ENCODE assay signal across 10 cellular contexts in the genomic region with DNA sequence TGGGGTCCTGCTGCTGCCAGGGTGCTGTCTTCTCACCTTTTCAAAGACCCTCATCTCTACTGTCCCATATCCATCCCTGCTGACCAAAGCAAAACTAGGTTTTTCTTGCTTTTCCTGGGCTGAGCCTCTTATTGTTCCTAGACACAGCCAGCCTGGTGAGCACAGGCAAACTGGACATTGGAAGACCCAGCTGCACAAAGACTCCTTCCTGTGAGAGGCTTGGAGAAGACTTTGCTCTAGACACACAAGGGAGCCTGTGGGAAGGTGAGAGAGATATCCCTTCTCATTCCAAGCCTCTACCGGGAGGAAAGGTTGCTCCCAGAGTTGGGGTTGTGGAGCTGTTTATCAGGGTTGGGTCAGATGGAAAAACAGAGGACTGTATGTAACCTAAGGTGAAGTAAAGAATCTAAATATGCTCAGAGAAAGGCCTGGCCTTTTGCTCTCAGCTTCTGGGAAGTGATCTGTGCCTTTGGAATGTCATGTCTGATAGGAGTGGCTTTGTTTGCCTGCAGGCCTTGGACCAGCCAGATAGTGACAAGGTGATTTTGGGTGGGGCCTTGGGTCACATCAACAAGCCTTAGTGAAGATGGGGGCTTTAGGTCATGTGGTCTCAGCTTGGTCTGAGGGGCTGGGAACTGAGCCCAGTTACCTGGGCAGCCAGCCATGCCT.
A peak's percentile ranks its signal among the peaks of the same experiment; 100 is the strongest.
DNase-seq lines count a peak whose midpoint lies in the region; ATAC-seq and TF ChIP-seq lines count a peak whose summit lies in the region.
"Had no signal": no experiment of that assay in that cellular context is flagged by ENCODE, and none has a peak within 500 bp of the region (broad histone marks: within the 10 kb centered on the region; RNA-seq: fewer than 3 reads in every experiment).

No MANE protein-coding gene starts in this region.

- H2AK5ac ChIP-seq in H9 (ENCODE audit: insufficient read length, low read length) = no peak overlapping the region

- intact Hi-C loops in left ventricle myocardium inferior (cut with micrococcal nuclease) = no loop called here

- H4K91ac ChIP-seq in H9 (ENCODE audit: insufficient read length, low read depth, low read length) = no peak overlapping the region

- H2AFZ ChIP-seq in H9 (ENCODE audit: low read length) (no peak overlapping the region), SK-N-SH (ENCODE audit: low read depth) (peak overlapping the region; percentile 85)

- no peaks in the 10 kb centered on the region for H3K9me2 ChIP-seq in SK-N-SH

- no peaks in the 10 kb centered on the region for H4K20me1 ChIP-seq in H9 (ENCODE audit: control insufficient read depth, insufficient read depth, insufficient read length)
- no peaks in the 10 kb centered on the region for H4K20me1 ChIP-seq in SK-N-SH (ENCODE audit: insufficient read depth)

- no peaks in the 10 kb centered on the region for H3K79me2 ChIP-seq in H9 (ENCODE audit: insufficient read depth, low read length)
- no peaks in the 10 kb centered on the region for H3K79me2 ChIP-seq in SK-N-SH (ENCODE audit: insufficient read depth)

- H3K79me1 ChIP-seq in H9 (ENCODE audit: insufficient read depth, low read depth, low read length, poor library complexity, severe bottlenecking) = no peaks in the 10 kb centered on the region

- H3T11ph ChIP-seq in H9 (ENCODE audit: low read length) = no peak overlapping the region

- H3K27ac Mint-ChIP-seq in H9 (peak overlapping the region in 2 of 3 experiments; percentile 15 to 66; a peak in 2 of 7 replicates), T-helper 17 cell (no peak overlapping the region)

- no peak for TF ChIP-seq RAD21 in SK-N-SH (IDR thresholded peaks at IDR 0.05; ENCODE audit: low read length)

- no peak overlapping the region for H3K4me3 ChIP-seq in SK-N-SH (ENCODE audit: low read depth in 2 of 2, low read length in 1 of 2)
- no peak overlapping the region for H3K4me3 ChIP-seq in fibroblast of pulmonary artery (replicated peaks; ENCODE audit: low read depth, low read length)
- no peak overlapping the region for H3K4me3 ChIP-seq in skin epidermis
- no peak overlapping the region for H3K4me3 ChIP-seq in left ventricle myocardium inferior
- H3K4me3 ChIP-seq: right atrium auricular region had no signal

- ATAC-seq in T-helper 17 cell (no peak), HG03432 (IDR thresholded peaks at IDR 0.05; ENCODE audit: unreplicated experiment) (no peak)

- H3K4me1 Mint-ChIP-seq in H9 (peaks cover 11 to 15% of the 10 kb centered on the region in 2 experiments; a peak in 3 of 4 replicates), T-helper 17 cell (peaks cover 23% of the 10 kb centered on the region)

- POLR2A ChIA-PET in SK-N-SH (lab: Yijun Ruan, JAX) = no interaction called here

- no peak overlapping the region for H2BK120ac ChIP-seq in H9 (ENCODE audit: low read depth, low read length, poor library complexity, severe bottlenecking)

- no peak overlapping the region for H3K4ac ChIP-seq in H9 (ENCODE audit: low read depth, low read length)

- H3K4me3 Mint-ChIP-seq in H9 = no peak overlapping the region
- H3K4me3 Mint-ChIP-seq in T-helper 17 cell = no peak overlapping the region
- H3K4me3 Mint-ChIP-seq: activated CD4-positive, alpha-beta memory T cell treated with anti-CD3 and anti-CD28 coated beads for 36 hours had no signal

- H4K8ac ChIP-seq in H9 (replicated peaks; ENCODE audit: insufficient read length, low read depth, low read length) = no peak overlapping the region

- H3K14ac ChIP-seq in H9 (ENCODE audit: insufficient read depth, low read length) = no peak overlapping the region; the same call in 1 of the 2 replicates

- H3K23me2 ChIP-seq in H9 (ENCODE audit: insufficient read length, low read depth, low read length, poor library complexity, severe bottlenecking) = no peaks in the 10 kb centered on the region

- CTCF ChIA-PET in SK-N-SH (lab: Yijun Ruan, JAX) = interaction anchor here (1.0 kb wide), 1 partner anchor 71 kb away, joined by 3 read pairs; no protein-coding TSS in a partner anchor

- no peak overlapping the region for H2BK12ac ChIP-seq in H9 (ENCODE audit: insufficient read length, low read depth, low read length)

- peaks cover 0 to 2% of the 10 kb centered on the region in 2 experiments; a peak in 3 of 5 replicates for H3K9me3 Mint-ChIP-seq in H9
- H3K9me3 Mint-ChIP-seq: activated CD4-positive, alpha-beta memory T cell treated with anti-CD3 and anti-CD28 coated beads for 36 hours had no signal

- H3K4me1 ChIP-seq in H9 (ENCODE audit: insufficient read depth, low read length) (no peaks in the 10 kb centered on the region; the same call in 1 of the 2 replicates), SK-N-SH (ENCODE audit: control insufficient read depth in 1 of 2, insufficient read depth in 2 of 2, low read depth in 1 of 2, low read length in 1 of 2) (peaks cover 9 to 29% of the 10 kb centered on the region in 2 experiments; a peak in 3 of 4 replicates), left ventricle myocardium inferior (no peaks in the 10 kb centered on the region)
- H3K4me1 ChIP-seq: right atrium auricular region had no signal

- WGBS in H9 (ENCODE audit: extremely low coverage, insufficient read length, low lambda C conversion rate) = no CpG with 5 or more reads among the region's 1 CpG
- 86% methylated on average over 1 of the region's 1 CpG for WGBS in SK-N-SH (ENCODE audit: low lambda C conversion rate)

- H3K36me3 ChIP-seq in SK-N-SH (replicated peaks in 1 of 2; ENCODE audit: control insufficient read depth in 1 of 2, insufficient read depth in 2 of 2, low read length in 1 of 2) (no peaks in the 10 kb centered on the region), left ventricle myocardium inferior (no peaks in the 10 kb centered on the region)
- H3K36me3 ChIP-seq: right atrium auricular region had no signal

- no peak overlapping the region for H4K5ac ChIP-seq in H9 (ENCODE audit: insufficient read length, low read depth, low read length)

- no peak overlapping the region for H3K4me2 ChIP-seq in H9 (ENCODE audit: insufficient read depth, insufficient read length, low read length)
- peak overlapping the region; percentile 53 for H3K4me2 ChIP-seq in SK-N-SH

- no peaks in the 10 kb centered on the region for H3K9me3 ChIP-seq in H9 (ENCODE audit: control insufficient read depth, low read depth, low read length)
- H3K9me3 ChIP-seq in SK-N-SH = no peaks in the 10 kb centered on the region
- no peaks in the 10 kb centered on the region for H3K9me3 ChIP-seq in left ventricle myocardium inferior (replicated peaks)
- no peaks in the 10 kb centered on the region for H3K9me3 ChIP-seq in T-helper 17 cell (ENCODE audit: control insufficient read depth, low read length, poor library complexity, severe bottlenecking)
- H3K9me3 ChIP-seq: right atrium auricular region had no signal

- no peak overlapping the region for H2BK20ac ChIP-seq in H9 (ENCODE audit: low read depth, low read length, poor library complexity, severe bottlenecking)

- no peak overlapping the region for H3K18ac ChIP-seq in H9 (ENCODE audit: insufficient read length, low read depth, low read length)

- no peak overlapping the region for H3K56ac ChIP-seq in H9 (ENCODE audit: insufficient read length, low read depth, low read length)

- DNase-seq in H9 (no peak), SK-N-SH (no peak), fibroblast of pulmonary artery (ENCODE audit: low read depth) (peak; percentile 45), NCI-H187 treated with DMSO at 0.1 percent for 48 hours (lab: John Stamatoyannopoulos, UW) (no peak), left ventricle myocardium inferior (no peak), T-helper 17 cell (no peak)
- DNase-seq: activated CD4-positive, alpha-beta memory T cell treated with anti-CD3 and anti-CD28 coated beads for 36 hours had no signal

- H3K27me3 ChIP-seq in H9 (ENCODE audit: insufficient read depth, low read length) = no peaks in the 10 kb centered on the region
- H3K27me3 ChIP-seq in SK-N-SH (ENCODE audit: insufficient read depth) = no peaks in the 10 kb centered on the region
- peaks cover 11% of the 10 kb centered on the region for H3K27me3 ChIP-seq in left ventricle myocardium inferior (ENCODE audit: low read depth)
- H3K27me3 ChIP-seq: right atrium auricular region had no signal

- no peak overlapping the region for H3K27ac ChIP-seq in H9 (ENCODE audit: insufficient read length, low read depth, low read length)
- H3K27ac ChIP-seq in SK-N-SH (ENCODE audit: low read depth in 2 of 2, low read length in 1 of 2) = peak overlapping the region; percentile 5 to 62
- H3K27ac ChIP-seq in skin epidermis = peak overlapping the region in 13 of 21 experiments; percentile 7 to 70 (median 47)
- no peak overlapping the region for H3K27ac ChIP-seq in left ventricle myocardium inferior (replicated peaks)
- H3K27ac ChIP-seq: right atrium auricular region had no signal

- H3K27me3 Mint-ChIP-seq in H9 (ENCODE audit: low read depth) (no peaks in the 10 kb centered on the region; the same call in 1 of the 2 replicates), T-helper 17 cell (peaks cover 4% of the 10 kb centered on the region)
- H3K27me3 Mint-ChIP-seq: activated CD4-positive, alpha-beta memory T cell treated with anti-CD3 and anti-CD28 coated beads for 36 hours had no signal

- H3F3A ChIP-seq in SK-N-SH (replicated peaks; ENCODE audit: insufficient read depth) = peaks cover 14% of the 10 kb centered on the region

- H3K23ac ChIP-seq in H9 (ENCODE audit: insufficient read length, low read depth, low read length) = no peak overlapping the region

- H3K9ac ChIP-seq in H9 (ENCODE audit: extremely low read depth, insufficient read length, low read length) (no peak overlapping the region), SK-N-SH (peak overlapping the region; percentile 48)

- TF ChIP-seq CTCF in H9 (conservative IDR thresholded peaks at IDR 0.05) (no peak), SK-N-SH (IDR thresholded peaks at IDR 0.05) (no peak), fibroblast of pulmonary artery (IDR thresholded peaks at IDR 0.05; ENCODE audit: low read length, missing control alignments) (no peak), left ventricle myocardium inferior (IDR thresholded peaks at IDR 0.05; ENCODE audit: borderline replicate concordance) (no peak)

- H2BK5ac ChIP-seq in H9 (ENCODE audit: insufficient read length, low read length) = no peak overlapping the region

- TF ChIP-seq EP300 in SK-N-SH (IDR thresholded peaks at IDR 0.05; ENCODE audit: borderline replicate concordance in 1 of 2, low read depth in 1 of 2, low read length in 1 of 2) = no peak

- no peak overlapping the region for H2BK15ac ChIP-seq in H9 (ENCODE audit: low read depth, low read length)

- H3K36me3 Mint-ChIP-seq in H9 (ENCODE audit: insufficient read depth in 1 of 3, low read depth in 3 of 3) = no peaks in the 10 kb centered on the region
- H3K36me3 Mint-ChIP-seq in T-helper 17 cell (ENCODE audit: low read depth) = no peaks in the 10 kb centered on the region
- H3K36me3 Mint-ChIP-seq: activated CD4-positive, alpha-beta memory T cell treated with anti-CD3 and anti-CD28 coated beads for 36 hours had no signal

TF ChIP-seq in SK-N-SH, 30 proteins besides CTCF, POLR2A, EP300 and RAD21 (continues in another document):
- TF ChIP-seq TCF12 (IDR thresholded peaks at IDR 0.05) = peak; percentile 46; the same call in 1 of the 2 replicates

Comparison
In these comparisons a context has a peak if more than half of its experiments do, and no peak if none do; other contexts are left out.
1. H3K27ac ChIP-seq: peak in SK-N-SH (2 of 2) and skin epidermis (13 of 21); none in H9 (single experiment) and left ventricle myocardium inferior (single experiment).